Comparison of ENCODE assay signal across 8 cellular contexts in genomic region chr2:174341995-174342571, GRCh38. TPM values are rescaled to one million over a fixed set of nuclear protein-coding genes. Genes with fewer than 3 reads are reported as not detected.
DNase-seq lines count a peak whose midpoint lies in the region; ATAC-seq, FAIRE-seq and TF ChIP-seq lines count a peak whose summit lies in the region.

No MANE protein-coding gene starts in this region.

- H3K4me1 Mint-ChIP-seq in nephron = peaks cover 33% of the 10 kb centered on the region

- 3% methylated on average over 36 of the region's 47 CpGs; no CpG with 5 or more reads in 1 of the 2 experiments for WGBS in H1 (ENCODE audit: extremely low coverage in 1 of 2, insufficient coverage in 1 of 2, insufficient read length in 1 of 2, insufficient replicate concordance in 2 of 2, low coverage in 1 of 2, low lambda C conversion rate in 2 of 2, missing lambda C conversion rate in 1 of 2), 2 experiments

- H3K4me2 ChIP-seq in H1 (ENCODE audit: insufficient read depth in 1 of 2, low read depth in 2 of 2, low read length in 2 of 2) = peak overlapping the region; percentile 66 to 80

- no peak overlapping the region for H2BK120ac ChIP-seq in H1 (replicated peaks; ENCODE audit: low read depth, low read length)

- H3K4me3 ChIP-seq in NB4 (ENCODE audit: low read depth, low read length) = peak overlapping the region; percentile 41
- H3K4me3 ChIP-seq in H1 (ENCODE audit: extremely low read depth in 1 of 4, insufficient read depth in 2 of 4, low read depth in 3 of 4, low read length in 4 of 4) = peak overlapping the region; percentile 2 to 63 (median 28); a peak in 7 of 8 replicates

- TF ChIP-seq CTCF in NB4 (IDR thresholded peaks at IDR 0.05; ENCODE audit: low read depth, low read length) = no peak
- TF ChIP-seq CTCF in H1 (IDR thresholded peaks at IDR 0.05; ENCODE audit: control extremely low read depth in 1 of 3, insufficient read depth in 1 of 3, low read depth in 1 of 3, low read length in 3 of 3) = no peak
- TF ChIP-seq CTCF in nephron (IDR thresholded peaks at IDR 0.05; ENCODE audit: unreplicated experiment in 3 of 3) = no peak
- no peak for TF ChIP-seq CTCF in RWPE1 (conservative IDR thresholded peaks at IDR 0.05; ENCODE audit: low read depth)

- no peak overlapping the region for H3K14ac ChIP-seq in H1 (ENCODE audit: insufficient read length)

- H3K56ac ChIP-seq in H1 (replicated peaks; ENCODE audit: insufficient read length, low read depth, low read length) = no peak overlapping the region

- no peak overlapping the region for H3K23ac ChIP-seq in H1 (ENCODE audit: insufficient read length)

- H3K36me3 ChIP-seq in H1 (ENCODE audit: control insufficient read depth in 2 of 4, insufficient read depth in 4 of 4, low read length in 3 of 4) = peaks cover 0 to 6% (median 0%) of the 10 kb centered on the region in 4 experiments; a peak in 1 of 8 replicates

- no peak for TF ChIP-seq POLR2A in NB4 (IDR thresholded peaks at IDR 0.05; ENCODE audit: extremely low read depth, insufficient read length)
- TF ChIP-seq POLR2A in H1 (IDR thresholded peaks at IDR 0.05; ENCODE audit: control extremely low read depth in 1 of 2, low read depth in 2 of 2, low read length in 2 of 2) = no peak
- no peak for TF ChIP-seq POLR2A in GM12891 (IDR thresholded peaks at IDR 0.05; ENCODE audit: low read depth, low read length)

- no peak overlapping the region for H3K9ac ChIP-seq in H1 (replicated peaks in 1 of 4; ENCODE audit: extremely low read depth in 1 of 4, low read depth in 3 of 4, low read length in 3 of 4)

- no peak overlapping the region for H4K8ac ChIP-seq in H1 (ENCODE audit: extremely low read depth, insufficient read depth, low read length)

- TF ChIP-seq RAD21 in H1 (IDR thresholded peaks at IDR 0.05 in 1 of 2, conservative IDR thresholded peaks at IDR 0.05 in 1 of 2; ENCODE audit: low read depth in 2 of 2, low read length in 2 of 2) = no peak

- H3K27me3 ChIP-seq in H1 (replicated peaks in 1 of 4; ENCODE audit: control insufficient read depth in 3 of 4, extremely low read depth in 1 of 4, insufficient read depth in 3 of 4, low read length in 3 of 4) = peaks cover 36 to 86% (median 67%) of the 10 kb centered on the region in 4 experiments

- no peak for TF ChIP-seq EP300 in H1 (IDR thresholded peaks at IDR 0.05; ENCODE audit: borderline replicate concordance in 1 of 2, low read depth in 2 of 2, low read length in 2 of 2)

- POLR2A ChIA-PET in H1 (lab: Charles Lee; ENCODE audit: partially characterized antibody) = interaction anchor here (2.5 kb wide), 1 partner anchor 11 kb away, joined by 7 read pairs; no protein-coding TSS in a partner anchor
- POLR2A ChIA-PET in RWPE1 (lab: Yijun Ruan, JAX; ENCODE audit: low non-redundant PET) = no interaction called here

- peaks cover 6% of the 10 kb centered on the region for H3K36me3 Mint-ChIP-seq in nephron (ENCODE audit: low read depth)

- no peak overlapping the region for H2AK5ac ChIP-seq in H1 (ENCODE audit: low read depth, low read length)

- peaks cover 93% of the 10 kb centered on the region for H3K27me3 Mint-ChIP-seq in nephron (ENCODE audit: low read depth)

- H3K9me3 Mint-ChIP-seq in nephron = peaks cover 4% of the 10 kb centered on the region

- ATAC-seq in GM19452 (IDR thresholded peaks at IDR 0.05; ENCODE audit: unreplicated experiment) (no peak), GM18867 (IDR thresholded peaks at IDR 0.05; ENCODE audit: unreplicated experiment) (no peak)

- H3K4me3 Mint-ChIP-seq in nephron = peak overlapping the region; percentile 70 to 77 (median 76)

- H3K79me2 ChIP-seq in H1 (ENCODE audit: control insufficient read depth in 1 of 2, insufficient read depth in 2 of 2, low read length in 2 of 2) = no peaks in the 10 kb centered on the region

- FAIRE-seq in H1 (lab: Jason Lieb, UNC) = no peak
- FAIRE-seq in GM12891 (lab: Jason Lieb, UNC) = no peak

- no peak overlapping the region for H2BK15ac ChIP-seq in H1 (ENCODE audit: low read length)

- H4K5ac ChIP-seq in H1 (ENCODE audit: insufficient read length, low read depth, low read length) = no peak overlapping the region

- peak overlapping the region; percentile 14; the same call in 1 of the 2 replicates for H3K18ac ChIP-seq in H1 (ENCODE audit: extremely low read depth, low read length)

- no peak overlapping the region for H3K27ac Mint-ChIP-seq in nephron

- no peak overlapping the region for H2BK20ac ChIP-seq in H1 (ENCODE audit: low read length)

- no peak overlapping the region for H2BK5ac ChIP-seq in H1 (ENCODE audit: low read depth, low read length)

- no peak overlapping the region for H3K27ac ChIP-seq in H1 (ENCODE audit: low read depth, low read length)
- no peak overlapping the region for H3K27ac ChIP-seq in RWPE1

- no peaks in the 10 kb centered on the region for H3K9me3 ChIP-seq in H1 (ENCODE audit: insufficient read depth in 2 of 2, low read depth in 1 of 2, low read length in 1 of 2)

- H2BK12ac ChIP-seq in H1 (ENCODE audit: low read depth, low read length) = no peak overlapping the region

- CTCF ChIA-PET in H1 (lab: Charles Lee; ENCODE audit: partially characterized antibody) = interaction anchor here (0.7 to 2.8 kb wide), 23 partner anchors 7 to 939 kb away, joined by 3 to 25 read pairs (median 4); partner anchors contain the start of gene SP9
- CTCF ChIA-PET in RWPE1 (lab: Yijun Ruan, JAX) = interaction anchor here (0.6 to 2.2 kb wide), 5 partner anchors 8 to 944 kb away, joined by 3 to 8 read pairs (median 3); no protein-coding TSS in a partner anchor

- DNase-seq in ELF-1 (ENCODE audit: low read depth, low spot score) = peak; percentile 23
- DNase-seq in NB4 (ENCODE audit: low read depth) = no peak
- DNase-seq in H1 (ENCODE audit: low read depth in 1 of 2, low spot score in 2 of 2) = peak in 1 of 2 experiments; percentile 63
- no peak for DNase-seq in GM12891 (ENCODE audit: insufficient read length, low spot score)
- DNase-seq in RWPE1 (ENCODE audit: low spot score) = no peak

- peaks cover 2% of the 10 kb centered on the region in 2 experiments for H4K20me1 ChIP-seq in H1 (replicated peaks in 1 of 2; ENCODE audit: control insufficient read depth in 1 of 2, insufficient read depth in 2 of 2, low read length in 2 of 2)

- H3K79me1 ChIP-seq in H1 (ENCODE audit: low read depth, low read length) = no peaks in the 10 kb centered on the region

- H3K23me2 ChIP-seq in H1 (ENCODE audit: low read depth, low read length) = peaks cover 16% of the 10 kb centered on the region; the same call in 1 of the 2 replicates

- H2AFZ ChIP-seq in H1 (ENCODE audit: low read length) = no peak overlapping the region

- H3K4me1 ChIP-seq in H1 (replicated peaks in 1 of 4; ENCODE audit: control insufficient read depth in 3 of 4, insufficient read depth in 4 of 4, low read length in 3 of 4) = peaks cover 6 to 18% (median 12%) of the 10 kb centered on the region in 4 experiments; a peak in 6 of 7 replicates

- H3K4ac ChIP-seq in H1 (replicated peaks; ENCODE audit: insufficient read length, low read depth, low read length) = no peak overlapping the region

- no peak overlapping the region for H4K91ac ChIP-seq in H1 (replicated peaks; ENCODE audit: insufficient read length, low read length)

TF ChIP-seq in H1, 55 proteins besides CTCF, POLR2A, EP300 and RAD21:
- TF ChIP-seq SP2 (IDR thresholded peaks at IDR 0.05; ENCODE audit: low read length) (no peak), MAFK (IDR thresholded peaks at IDR 0.05; ENCODE audit: low read depth, low read length) (no peak), SUZ12 (IDR thresholded peaks at IDR 0.05; ENCODE audit: low read length) (peak; percentile 69; the same call in 1 of the 2 replicates), E2F6 (IDR thresholded peaks at IDR 0.05) (no peak)
TF ChIP-seq in H1: peak in this region for 1.

TF ChIP-seq in GM12891, 5 proteins besides CTCF, POLR2A, EP300 and RAD21:
- TF ChIP-seq PAX5 (IDR thresholded peaks at IDR 0.05; ENCODE audit: insufficient read depth, low read length, severe bottlenecking) (no peak), SPI1 (IDR thresholded peaks at IDR 0.05; ENCODE audit: low read depth, low read length) (no peak), POU2F2 (IDR thresholded peaks at IDR 0.05; ENCODE audit: low read depth, low read length) (no peak), TAF1 (IDR thresholded peaks at IDR 0.05; ENCODE audit: low read depth, low read length) (no peak), POLR2AphosphoS5 (IDR thresholded peaks at IDR 0.05; ENCODE audit: low read depth, low read length) (no peak)
TF ChIP-seq in GM12891: peak in this region for 0.

RNA-seq across cellular contexts. Expression of gene SP9, which starts 7.3 kb away (rescaled TPM):
- total RNA-seq in H1 (2021; fragmentation: NEBNext Ultra II Directional; extraction: Animal tissue kit (Norgen Biotek cat#: 25700)) = 0.11 TPM in 2 replicates
- 0.03 and 0.06 TPM in 2 replicates for polyA plus RNA-seq in H1 (2011; rRNA removed)
- polyA plus RNA-seq in H1 (2011; cell fraction: cytosol; rRNA removed) = 0.05 TPM
- polyA plus RNA-seq in H1 (2011; cell fraction: nucleus; rRNA removed) = 0.09 TPM
- polyA plus RNA-seq in H1 (2012, experiment 1 of 2) = not detected in 4 replicates
- not detected for polyA plus RNA-seq in H1 (2012, experiment 2 of 2)
- 0.04 TPM for polyA plus RNA-seq in H1 (2013, experiment 1 of 2)
- polyA plus RNA-seq in H1 (2013, experiment 2 of 2) = 0.07 TPM
- not detected in 2 replicates for polyA minus RNA-seq in H1 (2011; rRNA and poly(A)+ RNA removed)
- polyA minus RNA-seq in H1 (2011; cell fraction: cytosol; rRNA and poly(A)+ RNA removed) = not detected
- not detected for polyA minus RNA-seq in H1 (2011; cell fraction: nucleus; rRNA and poly(A)+ RNA removed)
- polyA plus RNA-seq in GM12891 (2012; ENCODE audit: low read depth, missing spikeins) = not detected

RNA-seq across cellular contexts. Expression of gene SCRN3, which starts 53.4 kb away (rescaled TPM):
- 6.8 and 7.4 TPM in 2 replicates for total RNA-seq in H1 (2021; fragmentation: NEBNext Ultra II Directional; extraction: Animal tissue kit (Norgen Biotek cat#: 25700))
- 7.8 TPM in 2 replicates for polyA plus RNA-seq in H1 (2011; rRNA removed)
- polyA plus RNA-seq in H1 (2011; cell fraction: cytosol; rRNA removed) = 8.5 TPM
- 5.0 TPM for polyA plus RNA-seq in H1 (2011; cell fraction: nucleus; rRNA removed)
- 3.8 to 7.0 TPM (median 4.7 TPM) in 4 replicates for polyA plus RNA-seq in H1 (2012, experiment 1 of 2)
- 1.6 TPM for polyA plus RNA-seq in H1 (2012, experiment 2 of 2)
- polyA plus RNA-seq in H1 (2013, experiment 1 of 2) = 7.6 TPM
- polyA plus RNA-seq in H1 (2013, experiment 2 of 2) = 7.2 TPM
- 5.4 and 8.1 TPM in 2 replicates for polyA minus RNA-seq in H1 (2011; rRNA and poly(A)+ RNA removed)
- polyA minus RNA-seq in H1 (2011; cell fraction: cytosol; rRNA and poly(A)+ RNA removed) = 3.6 TPM
- polyA minus RNA-seq in H1 (2011; cell fraction: nucleus; rRNA and poly(A)+ RNA removed) = 22.1 TPM
- polyA plus RNA-seq in GM12891 (2012; ENCODE audit: low read depth, missing spikeins) = 8.4 TPM
